In genomic region chr7:112887976-112888375, GRCh38 we compare ENCODE assay signal across 17 cellular contexts.
DNase-seq lines count a peak whose midpoint lies in the region; ATAC-seq, FAIRE-seq and TF ChIP-seq lines count a peak whose summit lies in the region.
"Had no signal": no experiment of that assay in that cellular context is flagged by ENCODE, and none has a peak within 500 bp of the region (broad histone marks: within the 10 kb centered on the region; RNA-seq: fewer than 3 reads in every experiment).

No MANE protein-coding gene starts in this region.

- peaks cover 6% of the 10 kb centered on the region for H3K4me1 ChIP-seq in CD4-positive, alpha-beta memory T cell (ENCODE audit: insufficient read depth, low read length)
- H3K4me1 ChIP-seq: A549 had no signal

- intact Hi-C loops in dendritic cell treated with granulocyte-macrophage colony-stimulating factor and Interleukin-4, amounts not matched to agents 40 ng/mL and 50 ng/mL, for 4 days (cut with micrococcal nuclease) = no loop called here
- intact Hi-C loops in CD4-positive, alpha-beta memory T cell (cut with micrococcal nuclease) = no loop called here

- H3K9me3 ChIP-seq in CD4-positive, alpha-beta memory T cell (ENCODE audit: control insufficient read depth in 1 of 2, low read length in 2 of 2) = no peaks in the 10 kb centered on the region
- H3K9me3 ChIP-seq: A549 had no signal

- CTCF ChIA-PET in CD4-positive, alpha-beta memory T cell (lab: Charles Lee; ENCODE audit: partially characterized antibody) = no interaction called here

- POLR2A ChIA-PET in CD4-positive, alpha-beta memory T cell (lab: Charles Lee; ENCODE audit: partially characterized antibody) = no interaction called here

- H3K4me1 Mint-ChIP-seq in dendritic cell treated with granulocyte-macrophage colony-stimulating factor and Interleukin-4, amounts not matched to agents 40 ng/mL and 50 ng/mL, for 4 days (ENCODE audit: low read depth) = peaks cover 36% of the 10 kb centered on the region
- peaks cover 16% of the 10 kb centered on the region for H3K4me1 Mint-ChIP-seq in stimulated activated memory B cell treated with anti-CD40 and anti-IgM and Interleukin-4, amounts not matched to agents 10 μg/mL and 1 μg/mL and 100 μg/mL, for 72 hours
- peaks cover 5% of the 10 kb centered on the region for H3K4me1 Mint-ChIP-seq in osteocyte (ENCODE audit: unreplicated experiment)
- H3K4me1 Mint-ChIP-seq in CD4-positive, alpha-beta memory T cell = peaks cover 16% of the 10 kb centered on the region in 4 donors
- H3K4me1 Mint-ChIP-seq in stimulated activated naive CD8-positive, alpha-beta T cell treated with anti-CD3 and anti-CD28 coated beads, Interleukin-15, amount 100 ng/mL, for 72 hours = peaks cover 17% of the 10 kb centered on the region

- H3K36me3 Mint-ChIP-seq in dendritic cell treated with granulocyte-macrophage colony-stimulating factor and Interleukin-4, amounts not matched to agents 40 ng/mL and 50 ng/mL, for 4 days (ENCODE audit: low read depth) = peaks cover 34% of the 10 kb centered on the region
- peaks cover 31% of the 10 kb centered on the region for H3K36me3 Mint-ChIP-seq in stimulated activated memory B cell treated with anti-CD40 and anti-IgM and Interleukin-4, amounts not matched to agents 10 μg/mL and 1 μg/mL and 100 μg/mL, for 72 hours
- H3K36me3 Mint-ChIP-seq in osteocyte (ENCODE audit: unreplicated experiment) = peaks cover 11% of the 10 kb centered on the region
- H3K36me3 Mint-ChIP-seq in CD4-positive, alpha-beta memory T cell = peaks cover 40 to 47% of the 10 kb centered on the region in 2 donors

- peak overlapping the region; percentile 18 for H3K27ac Mint-ChIP-seq in dendritic cell treated with granulocyte-macrophage colony-stimulating factor and Interleukin-4, amounts not matched to agents 40 ng/mL and 50 ng/mL, for 4 days
- peak overlapping the region; percentile 41 for H3K27ac Mint-ChIP-seq in stimulated activated memory B cell treated with anti-CD40 and anti-IgM and Interleukin-4, amounts not matched to agents 10 μg/mL and 1 μg/mL and 100 μg/mL, for 72 hours
- no peak overlapping the region for H3K27ac Mint-ChIP-seq in osteocyte (ENCODE audit: unreplicated experiment)
- no peak overlapping the region for H3K27ac Mint-ChIP-seq in CD4-positive, alpha-beta memory T cell
- no peak overlapping the region for H3K27ac Mint-ChIP-seq in stimulated activated naive CD8-positive, alpha-beta T cell treated with anti-CD3 and anti-CD28 coated beads, Interleukin-15, amount 100 ng/mL, for 72 hours
- H3K27ac Mint-ChIP-seq: CD8-positive, alpha-beta T cell; H9 had no signal

- TF ChIP-seq CTCF in osteocyte (IDR thresholded peaks at IDR 0.05) = no peak

- peak; percentile 58 for ATAC-seq in HG02885 (IDR thresholded peaks at IDR 0.05; ENCODE audit: poor library complexity, unreplicated experiment)
- ATAC-seq in stimulated activated memory B cell treated with anti-CD40 and anti-IgM and Interleukin-4, amounts not matched to agents 10 μg/mL and 1 μg/mL and 100 μg/mL, for 72 hours = no peak
- no peak for ATAC-seq in stimulated activated naive CD8-positive, alpha-beta T cell treated with anti-CD3 and anti-CD28 coated beads, Interleukin-15, amount 100 ng/mL, for 72 hours
- ATAC-seq: A549; CD8-positive, alpha-beta T cell had no signal

- peaks cover 25% of the 10 kb centered on the region for H3K9me3 Mint-ChIP-seq in dendritic cell treated with granulocyte-macrophage colony-stimulating factor and Interleukin-4, amounts not matched to agents 40 ng/mL and 50 ng/mL, for 4 days
- H3K9me3 Mint-ChIP-seq in stimulated activated memory B cell treated with anti-CD40 and anti-IgM and Interleukin-4, amounts not matched to agents 10 μg/mL and 1 μg/mL and 100 μg/mL, for 72 hours = peaks cover 9% of the 10 kb centered on the region
- H3K9me3 Mint-ChIP-seq in osteocyte (ENCODE audit: unreplicated experiment) = peaks cover 3% of the 10 kb centered on the region
- H3K9me3 Mint-ChIP-seq in CD4-positive, alpha-beta memory T cell = no peaks in the 10 kb centered on the region
- H3K9me3 Mint-ChIP-seq in stimulated activated naive CD8-positive, alpha-beta T cell treated with anti-CD3 and anti-CD28 coated beads, Interleukin-15, amount 100 ng/mL, for 72 hours = peaks cover 0 to 14% of the 10 kb centered on the region in 2 donors
- H3K9me3 Mint-ChIP-seq: CD8-positive, alpha-beta T cell had no signal

- TF ChIP-seq POLR2A in GM12892 (IDR thresholded peaks at IDR 0.05; ENCODE audit: low read depth, low read length) = no peak

- no peak overlapping the region for H3K27ac ChIP-seq in CD4-positive, alpha-beta memory T cell (ENCODE audit: low read depth, low read length)
- H3K27ac ChIP-seq: 22Rv1, A549, KMS-11 had no signal

- no peak overlapping the region for H3K4me3 ChIP-seq in CD4-positive, alpha-beta memory T cell (ENCODE audit: low read length in 2 of 2)
- H3K4me3 ChIP-seq: A549 had no signal

- no peak overlapping the region for H3K4me3 Mint-ChIP-seq in dendritic cell treated with granulocyte-macrophage colony-stimulating factor and Interleukin-4, amounts not matched to agents 40 ng/mL and 50 ng/mL, for 4 days
- no peak overlapping the region for H3K4me3 Mint-ChIP-seq in stimulated activated memory B cell treated with anti-CD40 and anti-IgM and Interleukin-4, amounts not matched to agents 10 μg/mL and 1 μg/mL and 100 μg/mL, for 72 hours
- H3K4me3 Mint-ChIP-seq in osteocyte (ENCODE audit: unreplicated experiment) = no peak overlapping the region
- H3K4me3 Mint-ChIP-seq in CD4-positive, alpha-beta memory T cell = no peak overlapping the region
- H3K4me3 Mint-ChIP-seq in stimulated activated naive CD8-positive, alpha-beta T cell treated with anti-CD3 and anti-CD28 coated beads, Interleukin-15, amount 100 ng/mL, for 72 hours = no peak overlapping the region
- H3K4me3 Mint-ChIP-seq: CD14-positive monocyte; CD8-positive, alpha-beta T cell; H9 had no signal

- no peaks in the 10 kb centered on the region for H3K27me3 ChIP-seq in CD4-positive, alpha-beta memory T cell (ENCODE audit: insufficient read depth, low read length)

- H3K27me3 Mint-ChIP-seq in dendritic cell treated with granulocyte-macrophage colony-stimulating factor and Interleukin-4, amounts not matched to agents 40 ng/mL and 50 ng/mL, for 4 days = no peaks in the 10 kb centered on the region
- no peaks in the 10 kb centered on the region for H3K27me3 Mint-ChIP-seq in stimulated activated memory B cell treated with anti-CD40 and anti-IgM and Interleukin-4, amounts not matched to agents 10 μg/mL and 1 μg/mL and 100 μg/mL, for 72 hours
- H3K27me3 Mint-ChIP-seq in osteocyte (ENCODE audit: unreplicated experiment) = no peaks in the 10 kb centered on the region
- no peaks in the 10 kb centered on the region for H3K27me3 Mint-ChIP-seq in CD4-positive, alpha-beta memory T cell
- H3K27me3 Mint-ChIP-seq in stimulated activated naive CD8-positive, alpha-beta T cell treated with anti-CD3 and anti-CD28 coated beads, Interleukin-15, amount 100 ng/mL, for 72 hours = no peaks in the 10 kb centered on the region

- FAIRE-seq in GM12892 (lab: Jason Lieb, UNC) = peak; percentile 46
- FAIRE-seq: A549, H1 had no signal

- DNase-seq in GM12892 (ENCODE audit: insufficient read length) (no peak), osteocyte (ENCODE audit: extremely low spot score, unreplicated experiment) (no peak)
- DNase-seq in CD4-positive, alpha-beta memory T cell = no peak
- no peak for DNase-seq in stimulated activated naive CD8-positive, alpha-beta T cell treated with anti-CD3 and anti-CD28 coated beads, Interleukin-15, amount 100 ng/mL, for 72 hours
- DNase-seq: Calu3; CD8-positive, alpha-beta T cell; DMS79 treated with DMSO at 0.1 percent for 48 hours; GF-D8; H9 had no signal

- H3K36me3 ChIP-seq in CD4-positive, alpha-beta memory T cell (ENCODE audit: insufficient read depth, low read length) = no peaks in the 10 kb centered on the region

Comparison
In these comparisons a context has a peak if more than half of its experiments do, and no peak if none do; other contexts are left out.
1. H3K27ac Mint-ChIP-seq: peak in dendritic cell treated with granulocyte-macrophage colony-stimulating factor and Interleukin-4, amounts not matched to agents 40 ng/mL and 50 ng/mL, for 4 days (single experiment) and stimulated activated memory B cell treated with anti-CD40 and anti-IgM and Interleukin-4, amounts not matched to agents 10 μg/mL and 1 μg/mL and 100 μg/mL, for 72 hours (single experiment); none in osteocyte (single experiment), CD4-positive, alpha-beta memory T cell (0 of 7) and stimulated activated naive CD8-positive, alpha-beta T cell treated with anti-CD3 and anti-CD28 coated beads, Interleukin-15, amount 100 ng/mL, for 72 hours (0 of 2).